Comparison of ENCODE assay signal across 1 cellular context in the genomic region with DNA sequence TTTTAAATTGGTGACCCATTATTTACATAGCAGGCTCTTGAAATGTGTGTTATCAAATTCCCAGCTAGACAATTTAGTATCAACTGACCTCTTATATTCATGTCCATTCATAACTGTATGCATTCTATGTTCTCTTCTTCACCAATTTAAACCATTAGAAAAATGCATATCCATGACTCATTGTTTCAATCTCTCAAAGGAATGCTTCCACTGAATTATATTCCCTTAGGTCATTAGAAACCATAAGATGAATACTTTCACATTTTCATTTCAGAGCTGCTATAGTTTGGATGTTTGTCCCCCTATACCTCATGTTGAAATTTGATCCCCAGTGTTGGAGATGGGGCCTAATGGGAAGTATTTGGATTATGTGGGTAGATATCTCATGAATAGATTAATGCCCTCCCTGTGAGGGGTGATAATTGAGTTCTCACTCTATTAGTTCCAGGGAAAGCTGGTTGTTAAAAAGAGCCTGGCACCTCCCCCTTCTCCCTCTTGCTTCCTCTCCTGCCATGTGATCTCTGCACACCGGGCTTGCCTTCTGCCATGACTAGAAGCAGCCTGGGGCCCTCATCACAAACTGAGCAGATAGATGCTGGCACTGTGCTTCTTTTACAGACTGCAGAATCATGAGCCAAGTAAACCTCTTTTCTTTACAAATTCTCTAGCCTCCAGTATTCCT.
TF ChIP-seq lines count a peak whose summit lies in the region.

No MANE protein-coding gene starts in this region.

TF ChIP-seq in GM23338, 12 proteins besides CTCF, POLR2A, EP300 and RAD21 (continued from another document):
- TF ChIP-seq, protein P1, sequence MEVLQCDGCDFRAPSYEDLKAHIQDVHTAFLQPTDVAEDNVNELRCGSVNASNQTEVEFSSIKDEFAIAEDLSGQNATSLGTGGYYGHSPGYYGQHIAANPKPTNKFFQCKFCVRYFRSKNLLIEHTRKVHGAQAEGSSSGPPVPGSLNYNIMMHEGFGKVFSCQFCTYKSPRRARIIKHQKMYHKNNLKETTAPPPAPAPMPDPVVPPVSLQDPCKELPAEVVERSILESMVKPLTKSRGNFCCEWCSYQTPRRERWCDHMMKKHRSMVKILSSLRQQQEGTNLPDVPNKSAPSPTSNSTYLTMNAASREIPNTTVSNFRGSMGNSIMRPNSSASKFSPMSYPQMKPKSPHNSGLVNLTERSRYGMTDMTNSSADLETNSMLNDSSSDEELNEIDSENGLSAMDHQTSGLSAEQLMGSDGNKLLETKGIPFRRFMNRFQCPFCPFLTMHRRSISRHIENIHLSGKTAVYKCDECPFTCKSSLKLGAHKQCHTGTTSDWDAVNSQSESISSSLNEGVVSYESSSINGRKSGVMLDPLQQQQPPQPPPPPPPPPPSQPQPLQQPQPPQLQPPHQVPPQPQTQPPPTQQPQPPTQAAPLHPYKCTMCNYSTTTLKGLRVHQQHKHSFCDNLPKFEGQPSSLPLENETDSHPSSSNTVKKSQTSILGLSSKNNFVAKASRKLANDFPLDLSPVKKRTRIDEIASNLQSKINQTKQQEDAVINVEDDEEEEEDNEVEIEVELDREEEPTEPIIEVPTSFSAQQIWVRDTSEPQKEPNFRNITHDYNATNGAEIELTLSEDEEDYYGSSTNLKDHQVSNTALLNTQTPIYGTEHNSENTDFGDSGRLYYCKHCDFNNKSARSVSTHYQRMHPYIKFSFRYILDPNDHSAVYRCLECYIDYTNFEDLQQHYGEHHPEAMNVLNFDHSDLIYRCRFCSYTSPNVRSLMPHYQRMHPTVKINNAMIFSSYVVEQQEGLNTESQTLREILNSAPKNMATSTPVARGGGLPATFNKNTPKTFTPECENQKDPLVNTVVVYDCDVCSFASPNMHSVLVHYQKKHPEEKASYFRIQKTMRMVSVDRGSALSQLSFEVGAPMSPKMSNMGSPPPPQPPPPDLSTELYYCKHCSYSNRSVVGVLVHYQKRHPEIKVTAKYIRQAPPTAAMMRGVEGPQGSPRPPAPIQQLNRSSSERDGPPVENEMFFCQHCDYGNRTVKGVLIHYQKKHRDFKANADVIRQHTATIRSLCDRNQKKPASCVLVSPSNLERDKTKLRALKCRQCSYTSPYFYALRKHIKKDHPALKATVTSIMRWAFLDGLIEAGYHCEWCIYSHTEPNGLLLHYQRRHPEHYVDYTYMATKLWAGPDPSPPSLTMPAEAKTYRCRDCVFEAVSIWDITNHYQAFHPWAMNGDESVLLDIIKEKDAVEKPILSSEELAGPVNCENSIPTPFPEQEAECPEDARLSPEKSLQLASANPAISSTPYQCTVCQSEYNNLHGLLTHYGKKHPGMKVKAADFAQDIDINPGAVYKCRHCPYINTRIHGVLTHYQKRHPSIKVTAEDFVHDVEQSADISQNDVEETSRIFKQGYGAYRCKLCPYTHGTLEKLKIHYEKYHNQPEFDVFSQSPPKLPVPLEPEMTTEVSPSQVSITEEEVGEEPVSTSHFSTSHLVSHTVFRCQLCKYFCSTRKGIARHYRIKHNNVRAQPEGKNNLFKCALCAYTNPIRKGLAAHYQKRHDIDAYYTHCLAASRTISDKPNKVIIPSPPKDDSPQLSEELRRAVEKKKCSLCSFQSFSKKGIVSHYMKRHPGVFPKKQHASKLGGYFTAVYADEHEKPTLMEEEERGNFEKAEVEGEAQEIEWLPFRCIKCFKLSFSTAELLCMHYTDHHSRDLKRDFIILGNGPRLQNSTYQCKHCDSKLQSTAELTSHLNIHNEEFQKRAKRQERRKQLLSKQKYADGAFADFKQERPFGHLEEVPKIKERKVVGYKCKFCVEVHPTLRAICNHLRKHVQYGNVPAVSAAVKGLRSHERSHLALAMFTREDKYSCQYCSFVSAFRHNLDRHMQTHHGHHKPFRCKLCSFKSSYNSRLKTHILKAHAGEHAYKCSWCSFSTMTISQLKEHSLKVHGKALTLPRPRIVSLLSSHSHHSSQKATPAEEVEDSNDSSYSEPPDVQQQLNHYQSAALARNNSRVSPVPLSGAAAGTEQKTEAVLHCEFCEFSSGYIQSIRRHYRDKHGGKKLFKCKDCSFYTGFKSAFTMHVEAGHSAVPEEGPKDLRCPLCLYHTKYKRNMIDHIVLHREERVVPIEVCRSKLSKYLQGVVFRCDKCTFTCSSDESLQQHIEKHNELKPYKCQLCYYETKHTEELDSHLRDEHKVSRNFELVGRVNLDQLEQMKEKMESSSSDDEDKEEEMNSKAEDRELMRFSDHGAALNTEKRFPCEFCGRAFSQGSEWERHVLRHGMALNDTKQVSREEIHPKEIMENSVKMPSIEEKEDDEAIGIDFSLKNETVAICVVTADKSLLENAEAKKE (CRISPR knock-in tag; IDR thresholded peaks at IDR 0.05): no peak
- TF ChIP-seq POLR2AphosphoS5 (IDR thresholded peaks at IDR 0.05; ENCODE audit: low read depth) (no peak), STAT1 (IDR thresholded peaks at IDR 0.05; ENCODE audit: unreplicated experiment) (no peak), ZNF331 (CRISPR knock-in tag; IDR thresholded peaks at IDR 0.05; ENCODE audit: low read depth) (no peak), CREB1 (CRISPR knock-in tag; IDR thresholded peaks at IDR 0.05; ENCODE audit: low read depth) (no peak), JUNB (IDR thresholded peaks at IDR 0.05; ENCODE audit: unreplicated experiment) (no peak)
- TF ChIP-seq, protein P2, sequence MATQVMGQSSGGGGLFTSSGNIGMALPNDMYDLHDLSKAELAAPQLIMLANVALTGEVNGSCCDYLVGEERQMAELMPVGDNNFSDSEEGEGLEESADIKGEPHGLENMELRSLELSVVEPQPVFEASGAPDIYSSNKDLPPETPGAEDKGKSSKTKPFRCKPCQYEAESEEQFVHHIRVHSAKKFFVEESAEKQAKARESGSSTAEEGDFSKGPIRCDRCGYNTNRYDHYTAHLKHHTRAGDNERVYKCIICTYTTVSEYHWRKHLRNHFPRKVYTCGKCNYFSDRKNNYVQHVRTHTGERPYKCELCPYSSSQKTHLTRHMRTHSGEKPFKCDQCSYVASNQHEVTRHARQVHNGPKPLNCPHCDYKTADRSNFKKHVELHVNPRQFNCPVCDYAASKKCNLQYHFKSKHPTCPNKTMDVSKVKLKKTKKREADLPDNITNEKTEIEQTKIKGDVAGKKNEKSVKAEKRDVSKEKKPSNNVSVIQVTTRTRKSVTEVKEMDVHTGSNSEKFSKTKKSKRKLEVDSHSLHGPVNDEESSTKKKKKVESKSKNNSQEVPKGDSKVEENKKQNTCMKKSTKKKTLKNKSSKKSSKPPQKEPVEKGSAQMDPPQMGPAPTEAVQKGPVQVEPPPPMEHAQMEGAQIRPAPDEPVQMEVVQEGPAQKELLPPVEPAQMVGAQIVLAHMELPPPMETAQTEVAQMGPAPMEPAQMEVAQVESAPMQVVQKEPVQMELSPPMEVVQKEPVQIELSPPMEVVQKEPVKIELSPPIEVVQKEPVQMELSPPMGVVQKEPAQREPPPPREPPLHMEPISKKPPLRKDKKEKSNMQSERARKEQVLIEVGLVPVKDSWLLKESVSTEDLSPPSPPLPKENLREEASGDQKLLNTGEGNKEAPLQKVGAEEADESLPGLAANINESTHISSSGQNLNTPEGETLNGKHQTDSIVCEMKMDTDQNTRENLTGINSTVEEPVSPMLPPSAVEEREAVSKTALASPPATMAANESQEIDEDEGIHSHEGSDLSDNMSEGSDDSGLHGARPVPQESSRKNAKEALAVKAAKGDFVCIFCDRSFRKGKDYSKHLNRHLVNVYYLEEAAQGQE (IDR thresholded peaks at IDR 0.05; ENCODE audit: unreplicated experiment): no peak
